In the genomic region with DNA sequence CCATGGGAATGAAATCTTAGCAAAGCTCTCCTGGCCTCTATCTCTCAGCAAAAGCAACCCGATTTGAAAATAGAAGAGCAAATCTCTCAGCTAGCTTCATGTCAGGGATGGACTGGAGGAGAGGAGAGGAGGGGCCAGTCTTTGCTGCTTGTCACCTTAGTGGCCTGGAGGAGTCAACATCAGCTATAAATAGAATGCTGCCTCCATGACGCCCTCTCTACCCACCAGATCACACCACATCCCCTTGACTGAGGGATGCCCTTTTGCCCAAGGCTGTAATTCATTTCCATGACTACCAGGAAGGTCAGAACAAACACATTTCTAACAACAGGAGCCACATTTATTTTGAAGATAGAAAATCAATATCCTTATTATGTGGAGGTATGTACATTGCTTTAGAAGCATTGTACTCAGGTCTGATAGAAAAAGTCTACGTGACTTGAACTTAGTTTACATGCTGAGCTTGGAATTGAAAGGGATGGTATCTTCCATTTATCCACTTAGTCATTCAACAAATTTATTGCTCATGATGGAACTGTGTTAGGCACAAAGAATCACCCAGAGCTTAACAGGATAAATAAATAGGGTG, we compare ENCODE assay signal across 17 cellular contexts.
A peak's percentile ranks its signal among the peaks of the same experiment; 100 is the strongest.
DNase-seq lines count a peak whose midpoint lies in the region; ATAC-seq and TF ChIP-seq lines count a peak whose summit lies in the region.
"Had no signal": no experiment of that assay in that cellular context is flagged by ENCODE, and none has a peak within 500 bp of the region (broad histone marks: within the 10 kb centered on the region; RNA-seq: fewer than 3 reads in every experiment).

No MANE protein-coding gene starts in this region.

- TF ChIP-seq CTCF in SK-N-SH (IDR thresholded peaks at IDR 0.05): no peak
- no peak for TF ChIP-seq CTCF in transverse colon (IDR thresholded peaks at IDR 0.05)

- H4K8ac ChIP-seq in mesenchymal stem cell (ENCODE audit: low read length): no peak overlapping the region

- no peak overlapping the region for H3K14ac ChIP-seq in mesenchymal stem cell (ENCODE audit: low read length in 2 of 2)

- no peaks in the 10 kb centered on the region for H3K79me2 ChIP-seq in SK-N-SH (ENCODE audit: insufficient read depth)

- 78% methylated on average over 2 of the region's 3 CpGs for WGBS in mesenchymal stem cell
- 72% methylated on average over 3 of the region's 3 CpGs for WGBS in SK-N-SH (ENCODE audit: low lambda C conversion rate)
- 62 to 69% methylated on average over 3 of the region's 3 CpGs for WGBS in transverse colon (ENCODE audit: low coverage in 1 of 2), 2 donors

- POLR2A ChIA-PET in SK-N-SH (lab: Yijun Ruan, JAX): no interaction called here

- TF ChIP-seq EP300 in SK-N-SH (IDR thresholded peaks at IDR 0.05; ENCODE audit: borderline replicate concordance in 1 of 2, low read depth in 1 of 2, low read length in 1 of 2) (no peak), transverse colon (IDR thresholded peaks at IDR 0.05; ENCODE audit: low read depth) (no peak)

- in situ Hi-C loops in transverse colon (cut with MboI; ENCODE audit: low pct_ligation_motif_present in 1 of 4, low pct_unique_long_range_greater_than_20kb in 1 of 4, low sequenced_read_pairs in 3 of 4): no loop called here

- DNase-seq in activated naive CD8-positive, alpha-beta T cell treated with anti-CD3 and anti-CD28 coated beads, Interleukin-2, amount 50 U/mL, for 24 hours: no peak
- no peak for DNase-seq in activated naive CD8-positive, alpha-beta T cell treated with anti-CD3 and anti-CD28 coated beads for 36 hours
- peak; percentile 81 for DNase-seq in NCI-H748 treated with DMSO at 0.1 percent for 48 hours (lab: John Stamatoyannopoulos, UW)
- DNase-seq in mesenchymal stem cell: peak; percentile 53
- no peak for DNase-seq in SK-N-SH
- DNase-seq in transverse colon: no peak
- DNase-seq: C1 segment of cervical spinal cord, DMS153, HCEC 1CT, KBM-7, NCI-H1436 treated with DMSO at 0.1 percent for 48 hours, NCI-H2029 treated with DMSO at 0.1 percent for 48 hours, NCI-H526, SW 1271 had no signal

- H3K27me3 ChIP-seq in mesenchymal stem cell (ENCODE audit: control insufficient read depth in 1 of 2, insufficient read depth in 1 of 2, low read length in 2 of 2) (peaks cover 2 to 11% of the 10 kb centered on the region in 2 experiments), SK-N-SH (ENCODE audit: insufficient read depth) (no peaks in the 10 kb centered on the region), transverse colon (no peaks in the 10 kb centered on the region)
- H3K27me3 ChIP-seq: SJSA1 had no signal

- peak overlapping the region in 1 of 2 experiments; percentile 21 for H3K18ac ChIP-seq in mesenchymal stem cell (ENCODE audit: low read depth in 1 of 2, low read length in 2 of 2)

- no peak overlapping the region for H2AK5ac ChIP-seq in mesenchymal stem cell (ENCODE audit: low read length, severe bottlenecking)

- CTCF ChIA-PET in SK-N-SH (lab: Yijun Ruan, JAX): no interaction called here

- H2AFZ ChIP-seq in mesenchymal stem cell (ENCODE audit: low read depth, low read length) (no peak overlapping the region), SK-N-SH (ENCODE audit: low read depth) (no peak overlapping the region)

- H3K4me1 ChIP-seq in mesenchymal stem cell (ENCODE audit: control insufficient read depth, insufficient read depth, low read depth, low read length) (peaks cover 4% of the 10 kb centered on the region), SK-N-SH (ENCODE audit: control insufficient read depth in 1 of 2, insufficient read depth in 2 of 2, low read depth in 1 of 2, low read length in 1 of 2) (peaks cover 0 to 6% of the 10 kb centered on the region in 2 experiments; a peak in 2 of 4 replicates), transverse colon (no peaks in the 10 kb centered on the region)

- peak; percentile 28 for ATAC-seq in activated naive CD8-positive, alpha-beta T cell treated with anti-CD3 and anti-CD28 coated beads, Interleukin-2, amount 50 U/mL, for 24 hours
- ATAC-seq in GM19324 (IDR thresholded peaks at IDR 0.05; ENCODE audit: low FRiP score, unreplicated experiment): no peak

- no peaks in the 10 kb centered on the region for H3K79me1 ChIP-seq in mesenchymal stem cell (replicated peaks; ENCODE audit: low read length, poor library complexity, severe bottlenecking)

- H3F3A ChIP-seq in SK-N-SH (replicated peaks; ENCODE audit: insufficient read depth): no peaks in the 10 kb centered on the region

- no peak overlapping the region for H2BK120ac ChIP-seq in mesenchymal stem cell (ENCODE audit: low read depth, low read length)

- no peak overlapping the region for H3K4me3 Mint-ChIP-seq in activated naive CD8-positive, alpha-beta T cell treated with anti-CD3 and anti-CD28 coated beads, Interleukin-2, amount 50 U/mL, for 24 hours
- H3K4me3 Mint-ChIP-seq in activated naive CD8-positive, alpha-beta T cell treated with anti-CD3 and anti-CD28 coated beads for 36 hours: no peak overlapping the region

- H3K36me3 ChIP-seq in mesenchymal stem cell (ENCODE audit: control insufficient read depth in 1 of 2, insufficient read depth in 2 of 2, low read depth in 1 of 2, low read length in 2 of 2) (no peaks in the 10 kb centered on the region), SK-N-SH (replicated peaks in 1 of 2; ENCODE audit: control insufficient read depth in 1 of 2, insufficient read depth in 2 of 2, low read length in 1 of 2) (no peaks in the 10 kb centered on the region), transverse colon (no peaks in the 10 kb centered on the region)
- H3K36me3 ChIP-seq: SJSA1 had no signal

- H3K4me3 ChIP-seq in mesenchymal stem cell (ENCODE audit: insufficient read depth in 1 of 2, low read depth in 1 of 2, low read length in 2 of 2): no peak overlapping the region
- H3K4me3 ChIP-seq in SK-N-SH (ENCODE audit: low read depth in 2 of 2, low read length in 1 of 2): no peak overlapping the region
- no peak overlapping the region for H3K4me3 ChIP-seq in transverse colon
- H3K4me3 ChIP-seq: SJSA1 had no signal

- no peaks in the 10 kb centered on the region for H3K9me3 Mint-ChIP-seq in activated naive CD8-positive, alpha-beta T cell treated with anti-CD3 and anti-CD28 coated beads, Interleukin-2, amount 50 U/mL, for 24 hours
- H3K9me3 Mint-ChIP-seq in activated naive CD8-positive, alpha-beta T cell treated with anti-CD3 and anti-CD28 coated beads for 36 hours: no peaks in the 10 kb centered on the region

- no peak overlapping the region for H2BK12ac ChIP-seq in mesenchymal stem cell (ENCODE audit: low read length in 2 of 2)

- no peaks in the 10 kb centered on the region for H4K20me1 ChIP-seq in SK-N-SH (ENCODE audit: insufficient read depth)

- TF ChIP-seq POLR2A in transverse colon (IDR thresholded peaks at IDR 0.05): no peak

- no peak overlapping the region for H4K91ac ChIP-seq in mesenchymal stem cell (ENCODE audit: low read length)

- H3K27ac Mint-ChIP-seq in activated naive CD8-positive, alpha-beta T cell treated with anti-CD3 and anti-CD28 coated beads, Interleukin-2, amount 50 U/mL, for 24 hours: no peak overlapping the region
- H3K27ac Mint-ChIP-seq in activated naive CD8-positive, alpha-beta T cell treated with anti-CD3 and anti-CD28 coated beads for 36 hours: no peak overlapping the region

- H3K36me3 Mint-ChIP-seq in activated naive CD8-positive, alpha-beta T cell treated with anti-CD3 and anti-CD28 coated beads, Interleukin-2, amount 50 U/mL, for 24 hours (ENCODE audit: low read depth): no peaks in the 10 kb centered on the region
- no peaks in the 10 kb centered on the region for H3K36me3 Mint-ChIP-seq in activated naive CD8-positive, alpha-beta T cell treated with anti-CD3 and anti-CD28 coated beads for 36 hours

- H3K23ac ChIP-seq in mesenchymal stem cell (ENCODE audit: low read length in 2 of 2): no peak overlapping the region

- TF ChIP-seq RAD21 in SK-N-SH (IDR thresholded peaks at IDR 0.05; ENCODE audit: low read length): no peak

- H3K9ac ChIP-seq in mesenchymal stem cell (ENCODE audit: low read length) (no peak overlapping the region), SK-N-SH (no peak overlapping the region)

- H3K9me3 ChIP-seq in mesenchymal stem cell (ENCODE audit: control insufficient read depth, low read length) (no peaks in the 10 kb centered on the region), SK-N-SH (no peaks in the 10 kb centered on the region), transverse colon (no peaks in the 10 kb centered on the region)
- H3K9me3 ChIP-seq: SJSA1 had no signal

- H3K27me3 Mint-ChIP-seq in activated naive CD8-positive, alpha-beta T cell treated with anti-CD3 and anti-CD28 coated beads, Interleukin-2, amount 50 U/mL, for 24 hours: peaks cover 15% of the 10 kb centered on the region
- H3K27me3 Mint-ChIP-seq in activated naive CD8-positive, alpha-beta T cell treated with anti-CD3 and anti-CD28 coated beads for 36 hours: peaks cover 25% of the 10 kb centered on the region

- H3K4me2 ChIP-seq in mesenchymal stem cell (ENCODE audit: low read length, poor library complexity, severe bottlenecking) (no peak overlapping the region), SK-N-SH (no peak overlapping the region)

- no peak overlapping the region for H3K4ac ChIP-seq in mesenchymal stem cell (ENCODE audit: low read depth in 1 of 2, low read length in 2 of 2)

- no peaks in the 10 kb centered on the region for H3K9me2 ChIP-seq in SK-N-SH

- H2BK5ac ChIP-seq in mesenchymal stem cell (ENCODE audit: low read depth, low read length, poor library complexity, severe bottlenecking): no peak overlapping the region

- H2BK15ac ChIP-seq in mesenchymal stem cell (ENCODE audit: low read depth, poor library complexity, severe bottlenecking): peak overlapping the region; percentile 19

- H3K27ac ChIP-seq in mesenchymal stem cell (ENCODE audit: low read length, poor library complexity, severe bottlenecking): no peak overlapping the region
- H3K27ac ChIP-seq in SK-N-SH (ENCODE audit: low read depth in 2 of 2, low read length in 1 of 2): no peak overlapping the region
- H3K27ac ChIP-seq in transverse colon: no peak overlapping the region
- H3K27ac ChIP-seq: RWPE1, SJSA1 had no signal

- intact Hi-C loops in transverse colon (cut with DNase I; ENCODE audit: low total_unique reads): no loop called here

- H3K4me1 Mint-ChIP-seq in activated naive CD8-positive, alpha-beta T cell treated with anti-CD3 and anti-CD28 coated beads, Interleukin-2, amount 50 U/mL, for 24 hours: peaks cover 8% of the 10 kb centered on the region
- peaks cover 11% of the 10 kb centered on the region for H3K4me1 Mint-ChIP-seq in activated naive CD8-positive, alpha-beta T cell treated with anti-CD3 and anti-CD28 coated beads for 36 hours

TF ChIP-seq in SK-N-SH, 30 proteins besides CTCF, POLR2A, EP300 and RAD21 (continues in another document):
- TF ChIP-seq, protein P1, sequence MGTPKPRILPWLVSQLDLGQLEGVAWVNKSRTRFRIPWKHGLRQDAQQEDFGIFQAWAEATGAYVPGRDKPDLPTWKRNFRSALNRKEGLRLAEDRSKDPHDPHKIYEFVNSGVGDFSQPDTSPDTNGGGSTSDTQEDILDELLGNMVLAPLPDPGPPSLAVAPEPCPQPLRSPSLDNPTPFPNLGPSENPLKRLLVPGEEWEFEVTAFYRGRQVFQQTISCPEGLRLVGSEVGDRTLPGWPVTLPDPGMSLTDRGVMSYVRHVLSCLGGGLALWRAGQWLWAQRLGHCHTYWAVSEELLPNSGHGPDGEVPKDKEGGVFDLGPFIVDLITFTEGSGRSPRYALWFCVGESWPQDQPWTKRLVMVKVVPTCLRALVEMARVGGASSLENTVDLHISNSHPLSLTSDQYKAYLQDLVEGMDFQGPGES (IDR thresholded peaks at IDR 0.05; ENCODE audit: low read depth, low read length): no peak
- no peak for TF ChIP-seq MXI1 (IDR thresholded peaks at IDR 0.05; ENCODE audit: low read depth, low read length)

Comparison
In these comparisons a context has a peak if more than half of its experiments do, and no peak if none do; other contexts are left out.
1. DNase-seq: peak in NCI-H748 treated with DMSO at 0.1 percent for 48 hours (single experiment) and mesenchymal stem cell (single experiment); none in activated naive CD8-positive, alpha-beta T cell treated with anti-CD3 and anti-CD28 coated beads, Interleukin-2, amount 50 U/mL, for 24 hours (single experiment), activated naive CD8-positive, alpha-beta T cell treated with anti-CD3 and anti-CD28 coated beads for 36 hours (single experiment), SK-N-SH (single experiment) and transverse colon (single experiment).